ENCODE assay signal across 8 cellular contexts in genomic region chr15:67543348-67543718, GRCh38. TPM values are rescaled to one million over a fixed set of nuclear protein-coding genes. Genes with fewer than 3 reads are reported as not detected.
DNase-seq lines count a peak whose midpoint lies in the region; ATAC-seq and TF ChIP-seq lines count a peak whose summit lies in the region.

No MANE protein-coding gene starts in this region.

- peaks cover 7% of the 10 kb centered on the region for H3K36me3 ChIP-seq in CD4-positive, alpha-beta memory T cell (ENCODE audit: insufficient read depth, low read length)
- no peaks in the 10 kb centered on the region for H3K36me3 ChIP-seq in mucosa of descending colon (ENCODE audit: low read depth)

- CTCF ChIA-PET in CD4-positive, alpha-beta memory T cell (lab: Charles Lee; ENCODE audit: partially characterized antibody) = no interaction called here

- H3K36me3 Mint-ChIP-seq in CD4-positive, alpha-beta memory T cell = peaks cover 8 to 27% of the 10 kb centered on the region in 2 donors

- intact Hi-C loops in CD4-positive, alpha-beta memory T cell (cut with micrococcal nuclease) = loop anchor here (5.0 kb wide), 2 partner anchors 734 to 1036 kb away; partner anchors contain the start of genes FEM1B and ZWILCH
- intact Hi-C loops in dorsolateral prefrontal cortex (cut with DNase I) (loop anchor here (2.0 to 10.0 kb wide), 6 partner anchors 23 to 734 kb away; partner anchors contain the start of genes FEM1B (in 2 of the 2), C15orf61 (in 1 of the 2) and RNU6-1 (in 1 of the 2)), mucosa of descending colon (cut with DNase I, micrococcal nuclease) (no loop called here)

- ATAC-seq in mucosa of descending colon (peak; percentile 11), GM19395 (IDR thresholded peaks at IDR 0.05; ENCODE audit: unreplicated experiment) (no peak), GM21529 (IDR thresholded peaks at IDR 0.05; ENCODE audit: unreplicated experiment) (no peak)

- peak overlapping the region; percentile 87 to 94 (median 90) for H3K27ac Mint-ChIP-seq in CD4-positive, alpha-beta memory T cell

- H3K4me1 ChIP-seq in CD4-positive, alpha-beta memory T cell (ENCODE audit: insufficient read depth, low read length) = peaks cover 51% of the 10 kb centered on the region
- H3K4me1 ChIP-seq in mucosa of descending colon (ENCODE audit: low read depth) = peaks cover 22% of the 10 kb centered on the region

- peak overlapping the region; percentile 67 to 81 for H3K4me3 ChIP-seq in CD4-positive, alpha-beta memory T cell (ENCODE audit: low read length in 2 of 2)
- H3K4me3 ChIP-seq in dorsolateral prefrontal cortex = peak overlapping the region; percentile 56 to 98 (median 90)
- no peak overlapping the region for H3K4me3 ChIP-seq in mucosa of descending colon

- no peaks in the 10 kb centered on the region for H3K27me3 Mint-ChIP-seq in CD4-positive, alpha-beta memory T cell

- peak overlapping the region; percentile 89 to 98 (median 95) for H3K4me3 Mint-ChIP-seq in CD4-positive, alpha-beta memory T cell

- no peaks in the 10 kb centered on the region for H3K9me3 ChIP-seq in CD4-positive, alpha-beta memory T cell (ENCODE audit: control insufficient read depth in 1 of 2, low read length in 2 of 2)
- no peaks in the 10 kb centered on the region for H3K9me3 ChIP-seq in mucosa of descending colon

- POLR2A ChIA-PET in CD4-positive, alpha-beta memory T cell (lab: Charles Lee; ENCODE audit: partially characterized antibody) = interaction anchor here (1.6 to 3.7 kb wide), 3 partner anchors 8 to 22 kb away, joined by 4 to 94 read pairs (median 12); partner anchors contain the start of gene C15orf61

- peaks cover 37 to 71% (median 56%) of the 10 kb centered on the region in 4 donors for H3K4me1 Mint-ChIP-seq in CD4-positive, alpha-beta memory T cell

- H3K9me3 Mint-ChIP-seq in CD4-positive, alpha-beta memory T cell = no peaks in the 10 kb centered on the region

- H3K27ac ChIP-seq in CD4-positive, alpha-beta memory T cell (ENCODE audit: low read depth, low read length) = peak overlapping the region; percentile 77
- H3K27ac ChIP-seq in dorsolateral prefrontal cortex = peak overlapping the region in 52 of 59 donors; percentile 26 to 95 (median 90)

- DNase-seq in CD4-positive, alpha-beta memory T cell = no peak
- DNase-seq in NCI-H69 (lab: John Stamatoyannopoulos, UW) = peak; percentile 41
- peak in 2 of 10 donors; percentile 14 to 25 for DNase-seq in dorsolateral prefrontal cortex
- DNase-seq in mucosa of descending colon = peak; percentile 51 to 54 (median 52)
- no peak for DNase-seq in stimulated activated CD4-positive, alpha-beta T cell treated with anti-CD3 and anti-CD28 coated beads, Interleukin-12 subunit alpha, Interleukin-12 subunit beta, amount 100 ng/mL, for 4 hours
- no peak for DNase-seq in DMS 273 treated with DMSO at 0.1 percent for 48 hours (lab: John Stamatoyannopoulos, UW)

- no peak for TF ChIP-seq CTCF in dorsolateral prefrontal cortex (IDR thresholded peaks at IDR 0.05 in 54 of 56, conservative IDR thresholded peaks at IDR 0.05 in 2 of 56; ENCODE audit: low read depth in 1 of 56, partially characterized antibody in 56 of 56)
- no peak for TF ChIP-seq CTCF in mucosa of descending colon (IDR thresholded peaks at IDR 0.05)

- H3K27me3 ChIP-seq in CD4-positive, alpha-beta memory T cell (ENCODE audit: insufficient read depth, low read length) = no peaks in the 10 kb centered on the region
- no peaks in the 10 kb centered on the region for H3K27me3 ChIP-seq in dorsolateral prefrontal cortex

RNA-seq across cellular contexts. Expression of gene MAP2K5, which starts 0.8 kb away (rescaled TPM):
- 10 to 100 TPM; 27.8 to 31.4 TPM for total RNA-seq in CD4-positive, alpha-beta memory T cell
- 10 to 100 TPM; 15.2 to 22.0 TPM for polyA plus RNA-seq in CD4-positive, alpha-beta memory T cell
- 10 to 100 TPM; 31.3 to 69.6 (median 47.1) TPM for total RNA-seq in dorsolateral prefrontal cortex
- total RNA-seq in mucosa of descending colon = 10 to 100 TPM; 26.4 to 36.4 (median 30.3) TPM

RNA-seq across cellular contexts. Expression of gene C15orf61, which starts 22.4 kb away (rescaled TPM):
- total RNA-seq in CD4-positive, alpha-beta memory T cell = 10 to 100 TPM in 1 of 2 experiments, 1 to 10 TPM in 1; 9.5 to 13.4 TPM
- polyA plus RNA-seq in CD4-positive, alpha-beta memory T cell = 10 to 100 TPM; 11.2 to 13.0 TPM
- total RNA-seq in dorsolateral prefrontal cortex = 10 to 100 TPM; 10.8 to 35.1 (median 19.3) TPM
- total RNA-seq in mucosa of descending colon = 1 to 10 TPM; 5.4 to 6.2 (median 6.0) TPM

Comparison
In these comparisons a context has a peak if more than half of its experiments do, and no peak if none do; other contexts are left out.
1. DNase-seq: peak in NCI-H69 (single experiment) and mucosa of descending colon (3 of 3); none in CD4-positive, alpha-beta memory T cell (0 of 5), stimulated activated CD4-positive, alpha-beta T cell treated with anti-CD3 and anti-CD28 coated beads, Interleukin-12 subunit alpha, Interleukin-12 subunit beta, amount 100 ng/mL, for 4 hours (single experiment) and DMS 273 treated with DMSO at 0.1 percent for 48 hours (single experiment).
2. intact Hi-C loops: an anchor here in CD4-positive, alpha-beta memory T cell (5.0 kb wide) and dorsolateral prefrontal cortex (2.0 to 10.0 kb wide); none called in mucosa of descending colon.